8 cellular contexts compared by ENCODE assay signal in genomic region chr5:178153530-178154340, GRCh38. TPM values are rescaled to one million over a fixed set of nuclear protein-coding genes. Genes with fewer than 3 reads are reported as not detected.
DNase-seq lines count a peak whose midpoint lies in the region; ATAC-seq, FAIRE-seq and TF ChIP-seq lines count a peak whose summit lies in the region.

Gene NHP2, minus strand, starts transcription at chr5:178153885. Its CDS starts 68 bp downstream, at chr5:178153817.

- DNase-seq in DMS79 (lab: John Stamatoyannopoulos, UW), result peak; percentile 77
- peak; percentile 94 for DNase-seq in RCC 7860 (ENCODE audit: low spot score)
- peak; percentile 98 to 99 for DNase-seq in activated T-cell treated with anti-CD3 and anti-CD28 coated beads, Interleukin-2, amount 50 U/mL, for 72 hours
- peak; percentile 89 for DNase-seq in esophagus squamous epithelium (lab: John Stamatoyannopoulos, UW)
- DNase-seq in myocyte (ENCODE audit: low read depth), result peak; percentile 99
- DNase-seq in stimulated activated CD8-positive, alpha-beta memory T cell treated with anti-CD3 and anti-CD28 coated beads, Interleukin-7, amount 100 ng/mL, for 48 hours (ENCODE audit: extremely low read depth in 1 of 2, low read depth in 1 of 2), result peak; percentile 94 to 97

- H3K27ac ChIP-seq in KOPT-K1 (ENCODE audit: low read depth, low read length, poor library complexity, severe bottlenecking) (peak within 1 kb of the TSS; percentile 54), esophagus squamous epithelium (peak within 1 kb of the TSS; percentile 81 to 90 (median 88))

- H3K4me1 Mint-ChIP-seq in activated T-cell treated with anti-CD3 and anti-CD28 coated beads, Interleukin-2, amount 50 U/mL, for 72 hours (ENCODE audit: low read depth), result peaks cover 57% of the 10 kb centered on the region

- H3K4me3 ChIP-seq in esophagus squamous epithelium, result peak within 1 kb of the TSS; percentile 65 to 81 (median 69)

- FAIRE-seq in RCC 7860 (lab: Jason Lieb, UNC), result peak; percentile 92

- H3K36me3 ChIP-seq in KOPT-K1 (ENCODE audit: insufficient read depth, low read length) (peaks cover 40% of the 10 kb centered on the region), esophagus squamous epithelium (peaks cover 12 to 37% (median 27%) of the 10 kb centered on the region in 3 donors)

- H3K27me3 Mint-ChIP-seq in activated T-cell treated with anti-CD3 and anti-CD28 coated beads, Interleukin-2, amount 50 U/mL, for 72 hours (ENCODE audit: low read depth), result no peaks in the 10 kb centered on the region

- no peaks in the 10 kb centered on the region for H3K27me3 ChIP-seq in esophagus squamous epithelium

- no peaks in the 10 kb centered on the region for H3K9me3 Mint-ChIP-seq in activated T-cell treated with anti-CD3 and anti-CD28 coated beads, Interleukin-2, amount 50 U/mL, for 72 hours

- H3K9me3 ChIP-seq in KOPT-K1 (ENCODE audit: insufficient read depth, low read length, poor library complexity, severe bottlenecking) (no peaks in the 10 kb centered on the region), esophagus squamous epithelium (no peaks in the 10 kb centered on the region)

- intact Hi-C loops in esophagus squamous epithelium (cut with DNase I), result no loop called here

- WGBS in esophagus squamous epithelium, 2 donors, result 3 to 4% methylated on average over 28 of the region's 68 CpGs

- TF ChIP-seq POLR2A in esophagus squamous epithelium (IDR thresholded peaks at IDR 0.05), result peak in 3 of 4 donors; percentile 53 to 62 (median 53)

- TF ChIP-seq CTCF in esophagus squamous epithelium (IDR thresholded peaks at IDR 0.05), result peak in 1 of 6 experiments; percentile 45

- peak; percentile 99 for ATAC-seq in GM21786 (IDR thresholded peaks at IDR 0.05; ENCODE audit: unreplicated experiment)
- ATAC-seq in activated T-cell treated with anti-CD3 and anti-CD28 coated beads, Interleukin-2, amount 50 U/mL, for 72 hours (replicated peaks in 1 of 2), result peak; percentile 99

- peak within 1 kb of the TSS; percentile 98 to 99 for H3K4me3 Mint-ChIP-seq in activated T-cell treated with anti-CD3 and anti-CD28 coated beads, Interleukin-2, amount 50 U/mL, for 72 hours

- H3K27ac Mint-ChIP-seq in activated T-cell treated with anti-CD3 and anti-CD28 coated beads, Interleukin-2, amount 50 U/mL, for 72 hours, result peak within 1 kb of the TSS; percentile 96

- peaks cover 12 to 55% (median 13%) of the 10 kb centered on the region in 3 donors for H3K4me1 ChIP-seq in esophagus squamous epithelium

- peaks cover 4 to 13% of the 10 kb centered on the region in 2 donors for H3K36me3 Mint-ChIP-seq in activated T-cell treated with anti-CD3 and anti-CD28 coated beads, Interleukin-2, amount 50 U/mL, for 72 hours (ENCODE audit: insufficient read depth in 2 of 2)

RNA-seq across cellular contexts. Expression of gene NHP2, which starts in this region (rescaled TPM):
- 100 to 1,000 TPM; 112 to 122 TPM for total RNA-seq in activated T-cell treated with anti-CD3 and anti-CD28 coated beads, Interleukin-2, amount 50 U/mL, for 72 hours
- 100 to 1,000 TPM; 288 to 408 (median 358) TPM for total RNA-seq in esophagus squamous epithelium
- total RNA-seq in myocyte, result 213 and 306 TPM in 2 replicates
- 138 TPM for polyA plus RNA-seq in myocyte (2012)

Comparison
In these comparisons a context has a peak if more than half of its experiments do, and no peak if none do; other contexts are left out.
1. Peak in every context shown above with its lines: DNase-seq, ATAC-seq, H3K4me3 ChIP-seq and H3K27ac ChIP-seq.